Comparison of ENCODE assay signal across 29 cellular contexts in the genomic region with DNA sequence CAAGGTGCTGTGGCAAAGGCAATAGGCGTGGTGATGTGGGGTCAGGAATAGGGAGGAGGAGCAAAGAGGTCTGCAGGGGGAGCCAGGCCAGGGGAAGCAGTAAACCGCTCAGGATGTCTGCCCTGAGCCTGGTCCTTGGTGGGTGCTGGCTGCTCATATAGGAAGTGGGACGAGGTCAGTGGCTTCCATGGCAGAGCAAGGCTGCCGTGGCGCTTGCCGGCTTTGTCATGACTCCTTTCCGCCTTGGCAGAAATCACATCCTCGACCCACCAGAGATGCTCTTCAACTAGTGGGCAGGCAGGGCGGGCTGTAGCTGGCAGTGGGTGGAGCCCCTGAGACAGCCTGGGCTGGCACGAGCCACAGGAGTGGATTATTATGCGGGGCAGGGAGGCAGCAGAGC. TPM values are rescaled to one million over a fixed set of nuclear protein-coding genes. Genes with fewer than 3 reads are reported as not detected.
DNase-seq lines count a peak whose midpoint lies in the region; ATAC-seq and TF ChIP-seq lines count a peak whose summit lies in the region.
"Had no signal": no experiment of that assay in that cellular context is flagged by ENCODE, and none has a peak within 500 bp of the region (broad histone marks: within the 10 kb centered on the region; RNA-seq: fewer than 3 reads in every experiment).

No MANE protein-coding gene starts in this region.

- H3K36me3 Mint-ChIP-seq in chondrocyte (ENCODE audit: low read depth), result peaks cover 14% of the 10 kb centered on the region

- peaks cover 18% of the 10 kb centered on the region for H3K9me3 Mint-ChIP-seq in chondrocyte (ENCODE audit: low read depth)
- H3K9me3 Mint-ChIP-seq: activated T-cell treated with anti-CD3 and anti-CD28 coated beads, Interleukin-2, amount 50 U/mL, for 72 hours had no signal

- no peaks in the 10 kb centered on the region for H3K27me3 ChIP-seq in OCI-LY1 (ENCODE audit: insufficient read depth, low read length)

- no peak for ATAC-seq in sciatic nerve
- ATAC-seq: activated CD4-positive, CD25-positive, alpha-beta regulatory T cell treated with anti-CD3 and anti-CD28 coated beads, Interleukin-2, amount 50 U/mL, for 24 hours; activated T-cell treated with anti-CD3 and anti-CD28 coated beads, Interleukin-2, amount 50 U/mL, for 72 hours; HepG2; right cardiac atrium had no signal

- no peak overlapping the region for H2AFZ ChIP-seq in OCI-LY1 (ENCODE audit: low read length)
- H2AFZ ChIP-seq: neural progenitor cell had no signal

- peak overlapping the region; percentile 67 for H3K27ac ChIP-seq in OCI-LY1 (ENCODE audit: low read depth, low read length, poor library complexity, severe bottlenecking)
- H3K27ac ChIP-seq: left ventricle myocardium inferior, neural progenitor cell, transverse colon had no signal

- peak overlapping the region; percentile 50 for H3K4me2 ChIP-seq in OCI-LY1 (ENCODE audit: low read length)
- H3K4me2 ChIP-seq: neural progenitor cell had no signal

- H3K4me1 Mint-ChIP-seq in chondrocyte (ENCODE audit: low read depth), result no peaks in the 10 kb centered on the region

- in situ Hi-C loops in GM13976 (cut with MboI; ENCODE audit: low sequenced_read_pairs, unreplicated experiment), result no loop called here

- H3K36me3 ChIP-seq in OCI-LY1 (ENCODE audit: insufficient read depth, low read length), result no peaks in the 10 kb centered on the region
- H3K36me3 ChIP-seq: neural progenitor cell, transverse colon had no signal

- H4K20me1 ChIP-seq in OCI-LY1 (ENCODE audit: insufficient read depth, low read length), result no peaks in the 10 kb centered on the region

- no peak for TF ChIP-seq CTCF in GM13976 (IDR thresholded peaks at IDR 0.05; ENCODE audit: borderline replicate concordance, control extremely low read depth, extremely low read depth, insufficient read depth, missing control alignments)
- TF ChIP-seq CTCF in OCI-LY1 (IDR thresholded peaks at IDR 0.05; ENCODE audit: low read length), result no peak
- TF ChIP-seq CTCF in chondrocyte (IDR thresholded peaks at IDR 0.05), result no peak

- H3K79me2 ChIP-seq in OCI-LY1 (ENCODE audit: insufficient read depth, low read length), result no peaks in the 10 kb centered on the region

- DNase-seq in GM13976 (ENCODE audit: low spot score) (peak; percentile 21), chondrocyte (ENCODE audit: low spot score) (peak; percentile 55), sciatic nerve (ENCODE audit: low spot score) (peak; percentile 37), amniotic stem cell (lab: John Stamatoyannopoulos, UW) (no peak), NCI-H748 (lab: John Stamatoyannopoulos, UW; ENCODE audit: unreplicated experiment) (no peak)
- DNase-seq in stimulated activated CD4-positive, alpha-beta T cell treated with anti-CD3 and anti-CD28 coated beads, Interleukin-4, amount 100 ng/mL, for 1 hour, result no peak
- DNase-seq: activated CD4-positive, alpha-beta T cell treated with anti-CD3 and anti-CD28 coated beads, Interleukin-2, amount 50 U/mL, for 48 hours; activated naive CD4-positive, alpha-beta T cell treated with anti-CD3 and anti-CD28 coated beads for 36 hours; activated T-cell treated with anti-CD3 and anti-CD28 coated beads, Interleukin-2, amount 50 U/mL, for 72 hours; amygdala; effector CD8-positive, alpha-beta T cell; GDM1; glutamatergic neuron; Karpas-422; left ventricle myocardium inferior; mesendoderm; NCI-H1436 treated with DMSO at 0.1 percent for 48 hours; NCI-H345; NCI-H774; right cardiac atrium; stimulated activated CD4-positive, alpha-beta T cell treated with anti-CD3 and anti-CD28 coated beads, Interleukin-4, amount 100 ng/mL, for 24 hours; transverse colon had no signal

- H3K9ac ChIP-seq in OCI-LY1 (ENCODE audit: low read length), result peak overlapping the region; percentile 28; the same call in 1 of the 2 replicates
- H3K9ac ChIP-seq: neural progenitor cell had no signal

- no peaks in the 10 kb centered on the region for H3K9me2 ChIP-seq in OCI-LY1 (ENCODE audit: low read depth, low read length)

- no peaks in the 10 kb centered on the region for H3F3A ChIP-seq in OCI-LY1 (ENCODE audit: insufficient read depth, low read length)

- H3K4me3 ChIP-seq in OCI-LY1 (ENCODE audit: low read depth, low read length, poor library complexity, severe bottlenecking), result peak overlapping the region; percentile 30
- H3K4me3 ChIP-seq: left ventricle myocardium inferior, neural progenitor cell, transverse colon had no signal

- H3K9me3 ChIP-seq in OCI-LY1 (ENCODE audit: low read length), result 0 out of 2 replicates have a peak, but pooled peaks cover 3% of the 10 kb centered on the region

- H3K27ac Mint-ChIP-seq in chondrocyte (ENCODE audit: unreplicated experiment), result no peak overlapping the region
- H3K27ac Mint-ChIP-seq: activated naive CD4-positive, alpha-beta T cell treated with anti-CD3 and anti-CD28 coated beads for 36 hours; activated T-cell treated with anti-CD3 and anti-CD28 coated beads, Interleukin-2, amount 50 U/mL, for 72 hours; neural progenitor cell had no signal

- H3K4me3 Mint-ChIP-seq in chondrocyte (ENCODE audit: unreplicated experiment), result no peak overlapping the region
- H3K4me3 Mint-ChIP-seq: activated naive CD4-positive, alpha-beta T cell treated with anti-CD3 and anti-CD28 coated beads for 36 hours; activated T-cell treated with anti-CD3 and anti-CD28 coated beads, Interleukin-2, amount 50 U/mL, for 72 hours; neural progenitor cell had no signal

- intact Hi-C loops in sciatic nerve (cut with DNase I), result no loop called here

- peaks cover 34% of the 10 kb centered on the region for H3K4me1 ChIP-seq in OCI-LY1 (ENCODE audit: insufficient read depth, low read length, severe bottlenecking)
- H3K4me1 ChIP-seq: left ventricle myocardium inferior, transverse colon had no signal

- H3K27me3 Mint-ChIP-seq in chondrocyte (ENCODE audit: low read depth), result no peaks in the 10 kb centered on the region

RNA-seq across cellular contexts. Expression of gene SKOR1, which starts 13.1 kb away (rescaled TPM):
- total RNA-seq in chondrocyte, result 0.15 to 0.27 TPM (median 0.22 TPM) in 3 replicates
- 1.3 TPM for total RNA-seq in sciatic nerve
- total RNA-seq: epithelial cell of proximal tubule had no signal

RNA-seq across cellular contexts. Expression of gene RNU6-1, which starts 27.6 kb away (rescaled TPM):
- total RNA-seq in chondrocyte (not detected in 3 replicates), sciatic nerve (not detected)
- total RNA-seq: activated naive CD4-positive, alpha-beta T cell treated with anti-CD3 and anti-CD28 coated beads for 36 hours; activated T-cell treated with anti-CD3 and anti-CD28 coated beads, Interleukin-2, amount 50 U/mL, for 72 hours; bronchial epithelial cell; epithelial cell of proximal tubule; left ventricle myocardium inferior; right cardiac atrium; T-helper 1 cell treated with Interleukin-12 subunit alpha and Interleukin-12 subunit beta and Interleukin-4 antibody, amounts not matched to agents 30 ng/mL and 1 ng/mL, for 36 hours; transverse colon had no signal

Comparison
In these comparisons a context has a peak if more than half of its experiments do, and no peak if none do; other contexts are left out.
1. DNase-seq: peak in GM13976 (single experiment), chondrocyte (single experiment) and sciatic nerve (single experiment); none in amniotic stem cell (single experiment), stimulated activated CD4-positive, alpha-beta T cell treated with anti-CD3 and anti-CD28 coated beads, Interleukin-4, amount 100 ng/mL, for 1 hour (single experiment) and NCI-H748 (single experiment).